ENCODE assay signal across 8 cellular contexts in genomic region chr3:141498592-141499223, GRCh38.
A peak's percentile ranks its signal among the peaks of the same experiment; 100 is the strongest.
DNase-seq lines count a peak whose midpoint lies in the region; ATAC-seq lines count a peak whose summit lies in the region.

No MANE protein-coding gene starts in this region.

- H3K27ac Mint-ChIP-seq in effector memory CD8-positive, alpha-beta T cell: peak overlapping the region; percentile 93 to 98

- H3K36me3 Mint-ChIP-seq in effector memory CD8-positive, alpha-beta T cell (ENCODE audit: insufficient read depth): peaks cover 25% of the 10 kb centered on the region

- peak; percentile 97 for ATAC-seq in HG03442 (IDR thresholded peaks at IDR 0.05; ENCODE audit: unreplicated experiment)
- ATAC-seq in effector memory CD8-positive, alpha-beta T cell (replicated peaks): peak; percentile 90

- H3K9me3 Mint-ChIP-seq in effector memory CD8-positive, alpha-beta T cell: no peaks in the 10 kb centered on the region

- no peaks in the 10 kb centered on the region for H3K27me3 Mint-ChIP-seq in effector memory CD8-positive, alpha-beta T cell

- peak overlapping the region; percentile 72 to 82 for H3K4me3 Mint-ChIP-seq in effector memory CD8-positive, alpha-beta T cell

- peaks cover 41 to 61% of the 10 kb centered on the region in 2 donors for H3K4me1 Mint-ChIP-seq in effector memory CD8-positive, alpha-beta T cell (ENCODE audit: low read depth in 2 of 2)

- peak; percentile 83 for DNase-seq in activated gamma-delta T cell treated with Interleukin-2 at 50 U/mL for 16 hours
- no peak for DNase-seq in activated gamma-delta T cell (lab: John Stamatoyannopoulos, UW)
- DNase-seq in activated CD4-positive, CD25-positive, alpha-beta regulatory T cell treated with anti-CD3 and anti-CD28 coated beads, Interleukin-2, amount 50 U/mL, for 16 hours (ENCODE audit: low read depth, low spot score): peak; percentile 86
- peak; percentile 81 to 83 (median 82) for DNase-seq in effector memory CD8-positive, alpha-beta T cell
- DNase-seq in stimulated activated CD4-positive, alpha-beta T cell treated with anti-CD3 and anti-CD28 coated beads, TNF-alpha, amount 100 ng/mL, for 24 hours (ENCODE audit: low read depth in 3 of 3): peak; percentile 65 to 77 (median 73)
- DNase-seq in inferior parietal cortex (ENCODE audit: extremely low spot score): no peak
- no peak for DNase-seq in NCI-H187 treated with DMSO at 0.1 percent for 48 hours (lab: John Stamatoyannopoulos, UW)

Comparison
In these comparisons a context has a peak if more than half of its experiments do, and no peak if none do; other contexts are left out.
1. DNase-seq: peak in activated gamma-delta T cell treated with Interleukin-2 at 50 U/mL for 16 hours (single experiment), activated CD4-positive, CD25-positive, alpha-beta regulatory T cell treated with anti-CD3 and anti-CD28 coated beads, Interleukin-2, amount 50 U/mL, for 16 hours (single experiment), effector memory CD8-positive, alpha-beta T cell (3 of 3) and stimulated activated CD4-positive, alpha-beta T cell treated with anti-CD3 and anti-CD28 coated beads, TNF-alpha, amount 100 ng/mL, for 24 hours (3 of 3); none in activated gamma-delta T cell (single experiment), inferior parietal cortex (single experiment) and NCI-H187 treated with DMSO at 0.1 percent for 48 hours (single experiment).